In the genomic region with DNA sequence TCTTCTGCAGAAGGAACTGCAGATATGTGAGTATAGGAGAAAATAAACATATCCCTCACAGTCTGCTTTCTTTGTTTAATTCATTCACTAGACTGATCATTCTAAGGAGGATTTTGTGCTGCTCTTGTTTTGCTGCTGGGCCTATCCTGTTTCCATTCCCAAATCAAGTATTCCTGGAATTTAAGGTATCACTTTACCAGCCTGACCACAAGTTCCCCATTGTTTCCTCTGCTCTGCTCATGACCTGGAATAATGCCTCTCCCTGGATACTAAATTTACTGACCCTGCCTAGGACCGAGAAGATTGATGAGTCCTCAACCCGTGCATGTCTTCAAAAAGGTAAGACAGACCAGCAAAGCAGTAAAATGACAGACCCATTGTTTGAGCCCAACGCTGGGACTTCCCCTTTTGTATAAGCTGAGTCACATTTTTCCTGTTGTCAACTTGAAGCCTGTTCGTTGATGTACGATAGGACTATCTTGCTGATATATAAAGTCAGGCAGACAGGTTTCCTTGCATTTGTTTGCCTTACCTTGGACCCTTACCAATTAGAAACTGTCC, we compare ENCODE assay signal across 8 cellular contexts.
DNase-seq lines count a peak whose midpoint lies in the region; ATAC-seq and FAIRE-seq lines count a peak whose summit lies in the region.

No MANE protein-coding gene starts in this region.

- peak; percentile 25 for DNase-seq in GM18507 (ENCODE audit: extremely low spot score, insufficient read length, low read depth)
- peak; percentile 92 for DNase-seq in MV-4-11 (lab: John Stamatoyannopoulos, UW)
- DNase-seq in activated CD8-positive, alpha-beta T cell treated with anti-CD3 and anti-CD28 coated beads, Interleukin-2, amount 10 ng/mL, durations not matched to agents 7 days and 5 days, result peak; percentile 59
- peak in 1 of 3 donors; percentile 4 for DNase-seq in immature natural killer cell
- DNase-seq in stimulated activated CD4-positive, alpha-beta T cell treated with anti-CD3 and anti-CD28 coated beads, TNF-alpha, amount 100 ng/mL, for 48 hours (ENCODE audit: low read depth in 3 of 3), result peak; percentile 10 to 33 (median 13)
- no peak for DNase-seq in NCI-H526 treated with DMSO at 0.1 percent for 48 hours (lab: John Stamatoyannopoulos, UW)
- no peak for DNase-seq in effector memory CD4-positive, alpha-beta T cell

- peak; percentile 97 for FAIRE-seq in GM18507 (lab: Jason Lieb, UNC)

- H3K36me3 Mint-ChIP-seq in activated CD8-positive, alpha-beta T cell treated with anti-CD3 and anti-CD28 coated beads, Interleukin-2, amount 10 ng/mL, durations not matched to agents 7 days and 5 days (ENCODE audit: low read depth), result no peaks in the 10 kb centered on the region
- no peaks in the 10 kb centered on the region for H3K36me3 Mint-ChIP-seq in immature natural killer cell

- CTCF ChIA-PET in activated CD8-positive, alpha-beta T cell treated with anti-CD3 and anti-CD28 coated beads, Interleukin-2, amount 10 ng/mL, durations not matched to agents 7 days and 5 days (lab: Charles Lee), result no interaction called here

- H3K9me3 ChIP-seq in effector memory CD4-positive, alpha-beta T cell (ENCODE audit: control insufficient read depth, low read length), result no peaks in the 10 kb centered on the region

- no peaks in the 10 kb centered on the region for H3K27me3 Mint-ChIP-seq in activated CD8-positive, alpha-beta T cell treated with anti-CD3 and anti-CD28 coated beads, Interleukin-2, amount 10 ng/mL, durations not matched to agents 7 days and 5 days (ENCODE audit: low read depth)
- peaks cover 0 to 2% (median 0%) of the 10 kb centered on the region in 3 donors for H3K27me3 Mint-ChIP-seq in immature natural killer cell (ENCODE audit: low read depth in 3 of 3)

- H3K27ac ChIP-seq in effector memory CD4-positive, alpha-beta T cell (ENCODE audit: insufficient read depth, low read length, poor library complexity, severe bottlenecking), result no peak overlapping the region

- no peaks in the 10 kb centered on the region for H3K27me3 ChIP-seq in effector memory CD4-positive, alpha-beta T cell (replicated peaks; ENCODE audit: control insufficient read depth, insufficient read depth, low read length, poor library complexity, severe bottlenecking)

- peak; percentile 28 for ATAC-seq in HG02588 (IDR thresholded peaks at IDR 0.05; ENCODE audit: unreplicated experiment)
- peak; percentile 62 for ATAC-seq in activated CD8-positive, alpha-beta T cell treated with anti-CD3 and anti-CD28 coated beads, Interleukin-2, amount 10 ng/mL, durations not matched to agents 7 days and 5 days

- H3K36me3 ChIP-seq in effector memory CD4-positive, alpha-beta T cell (ENCODE audit: control insufficient read depth, insufficient read depth, low read length), result no peaks in the 10 kb centered on the region

- H3K4me1 ChIP-seq in effector memory CD4-positive, alpha-beta T cell (ENCODE audit: control insufficient read depth, insufficient read depth, low read length, poor library complexity, severe bottlenecking), result no peaks in the 10 kb centered on the region

- H3K4me1 Mint-ChIP-seq in activated CD8-positive, alpha-beta T cell treated with anti-CD3 and anti-CD28 coated beads, Interleukin-2, amount 10 ng/mL, durations not matched to agents 7 days and 5 days (ENCODE audit: low read depth), result peaks cover 31% of the 10 kb centered on the region
- peaks cover 14 to 15% of the 10 kb centered on the region in 2 donors for H3K4me1 Mint-ChIP-seq in immature natural killer cell

- peak overlapping the region; percentile 52 for H3K4me3 Mint-ChIP-seq in activated CD8-positive, alpha-beta T cell treated with anti-CD3 and anti-CD28 coated beads, Interleukin-2, amount 10 ng/mL, durations not matched to agents 7 days and 5 days
- H3K4me3 Mint-ChIP-seq in immature natural killer cell, result peak overlapping the region in 2 of 5 donors; percentile 34 to 58

- peak overlapping the region; percentile 86 for H3K27ac Mint-ChIP-seq in activated CD8-positive, alpha-beta T cell treated with anti-CD3 and anti-CD28 coated beads, Interleukin-2, amount 10 ng/mL, durations not matched to agents 7 days and 5 days
- H3K27ac Mint-ChIP-seq in immature natural killer cell, result peak overlapping the region in 4 of 6 donors; percentile 26 to 77 (median 54)

- no peak overlapping the region for H3K4me3 ChIP-seq in effector memory CD4-positive, alpha-beta T cell (ENCODE audit: insufficient read depth, low read depth, low read length, poor library complexity, severe bottlenecking)

- peaks cover 7% of the 10 kb centered on the region for H3K9me3 Mint-ChIP-seq in activated CD8-positive, alpha-beta T cell treated with anti-CD3 and anti-CD28 coated beads, Interleukin-2, amount 10 ng/mL, durations not matched to agents 7 days and 5 days (ENCODE audit: insufficient read depth)
- H3K9me3 Mint-ChIP-seq in immature natural killer cell, result no peaks in the 10 kb centered on the region

- POLR2A ChIA-PET in activated CD8-positive, alpha-beta T cell treated with anti-CD3 and anti-CD28 coated beads, Interleukin-2, amount 10 ng/mL, durations not matched to agents 7 days and 5 days (lab: Charles Lee), result interaction anchor here (0.8 to 1.2 kb wide), 3 partner anchors 86 to 413 kb away, joined by 3 to 5 read pairs (median 5); a partner anchor contains a TSS

Comparison
In these comparisons a context has a peak if more than half of its experiments do, and no peak if none do; other contexts are left out.
1. DNase-seq: peak in GM18507 (single experiment), MV-4-11 (single experiment), activated CD8-positive, alpha-beta T cell treated with anti-CD3 and anti-CD28 coated beads, Interleukin-2, amount 10 ng/mL, durations not matched to agents 7 days and 5 days (single experiment) and stimulated activated CD4-positive, alpha-beta T cell treated with anti-CD3 and anti-CD28 coated beads, TNF-alpha, amount 100 ng/mL, for 48 hours (3 of 3); none in NCI-H526 treated with DMSO at 0.1 percent for 48 hours (single experiment) and effector memory CD4-positive, alpha-beta T cell (0 of 3).